Comparison of ENCODE assay signal across 8 cellular contexts in the genomic region with DNA sequence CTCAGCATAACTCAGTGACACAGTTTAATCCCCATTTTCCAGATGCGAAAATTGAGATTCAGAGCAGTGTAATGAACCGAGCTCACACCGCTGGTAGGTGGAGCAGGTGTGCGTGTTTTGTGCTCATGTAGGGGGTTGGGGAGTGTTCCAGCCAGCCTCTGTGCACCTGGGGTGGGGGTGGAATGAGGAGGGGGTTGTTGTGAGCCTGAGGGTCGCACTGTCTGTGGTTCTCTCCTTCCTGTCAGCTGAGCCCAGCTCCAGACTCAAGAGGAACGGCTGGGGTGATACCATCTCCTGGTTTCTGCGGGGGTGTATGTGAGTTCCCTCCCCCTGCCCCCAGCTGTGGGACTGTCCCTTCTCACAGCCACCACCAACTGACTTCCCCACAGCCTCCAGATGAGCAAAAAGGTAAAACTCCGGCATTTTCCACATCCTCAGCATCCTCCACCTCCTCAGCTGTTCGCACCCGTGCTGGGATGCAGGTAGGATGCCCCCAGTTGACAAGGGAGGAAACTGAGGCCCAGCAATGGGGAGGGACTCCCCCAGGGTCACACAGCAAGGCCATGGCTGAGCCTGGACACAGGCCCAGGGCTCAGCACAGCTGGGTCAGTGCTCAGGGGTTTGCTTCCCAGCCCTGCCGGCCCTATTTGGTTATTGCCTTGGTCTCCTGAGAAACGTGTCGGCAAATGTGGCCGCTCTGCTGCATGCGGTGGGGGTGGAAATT. TPM values are rescaled to one million over a fixed set of nuclear protein-coding genes. Genes with fewer than 3 reads are reported as not detected.
DNase-seq lines count a peak whose midpoint lies in the region; ATAC-seq, FAIRE-seq and TF ChIP-seq lines count a peak whose summit lies in the region.

No MANE protein-coding gene starts in this region.

- peaks cover 67% of the 10 kb centered on the region for H4K20me1 ChIP-seq in BLaER1

- TF ChIP-seq CTCF in dorsolateral prefrontal cortex (IDR thresholded peaks at IDR 0.05 in 54 of 56, conservative IDR thresholded peaks at IDR 0.05 in 2 of 56; ENCODE audit: low read depth in 1 of 56, partially characterized antibody in 56 of 56): no peak
- no peak for TF ChIP-seq CTCF in kidney (IDR thresholded peaks at IDR 0.05; ENCODE audit: borderline replicate concordance, extremely low read depth, insufficient read depth)

- ATAC-seq in GM21786 (IDR thresholded peaks at IDR 0.05; ENCODE audit: unreplicated experiment): peak; percentile 27

- H3K4me3 ChIP-seq in BLaER1 (peak overlapping the region; percentile 79), dorsolateral prefrontal cortex (peak overlapping the region in 45 of 59 donors; percentile 8 to 55 (median 33)), kidney (ENCODE audit: low read length in 2 of 2) (no peak overlapping the region)

- DNase-seq in UCSD-AML1 (lab: John Stamatoyannopoulos, UW; ENCODE audit: unreplicated experiment): peak; percentile 79
- DNase-seq in dorsolateral prefrontal cortex: peak in 1 of 10 donors; percentile 49
- DNase-seq in stimulated activated CD4-positive, alpha-beta T cell treated with anti-CD3 and anti-CD28 coated beads, Interleukin-1b, Interleukin-23, amount 100 ng/mL, for 1 hour (ENCODE audit: low read depth in 2 of 2): peak; percentile 38 to 60
- DNase-seq in HEK293T (ENCODE audit: extremely low spot score): no peak
- DNase-seq in SHP77 (lab: John Stamatoyannopoulos, UW): no peak
- DNase-seq in kidney: no peak

- POLR2A ChIA-PET in HEK293T (lab: Yijun Ruan, JAX): no interaction called here

- intact Hi-C loops in dorsolateral prefrontal cortex (cut with DNase I): no loop called here
- intact Hi-C loops in kidney (cut with DNase I): loop anchor here (5.0 kb wide), 1 partner anchor 34 kb away; no protein-coding TSS in a partner anchor

- peak overlapping the region; percentile 92 for H3K9ac ChIP-seq in BLaER1
- no peak overlapping the region for H3K9ac ChIP-seq in kidney (ENCODE audit: low read length in 2 of 2)

- peak overlapping the region; percentile 92 for H3K27ac ChIP-seq in BLaER1
- peak overlapping the region in 13 of 59 donors; percentile 2 to 53 (median 43) for H3K27ac ChIP-seq in dorsolateral prefrontal cortex
- no peak overlapping the region for H3K27ac ChIP-seq in kidney (ENCODE audit: low read depth in 2 of 2, low read length in 2 of 2)

- H3K4me1 ChIP-seq in BLaER1 (peaks cover 81% of the 10 kb centered on the region), kidney (ENCODE audit: control insufficient read depth in 1 of 2, insufficient read depth in 1 of 2, low read depth in 1 of 2, low read length in 2 of 2) (no peaks in the 10 kb centered on the region)

- CTCF ChIA-PET in HEK293T (lab: Yijun Ruan, JAX): no interaction called here

- no peaks in the 10 kb centered on the region for H3K9me3 ChIP-seq in BLaER1
- H3K9me3 ChIP-seq in kidney (ENCODE audit: control insufficient read depth in 1 of 2, low read length in 2 of 2): no peaks in the 10 kb centered on the region

- H3K4me2 ChIP-seq in BLaER1: peak overlapping the region; percentile 88

- FAIRE-seq in kidney (lab: Jason Lieb, UNC): no peak

- H3K36me3 ChIP-seq in BLaER1 (peaks cover 37% of the 10 kb centered on the region), kidney (ENCODE audit: control insufficient read depth in 1 of 2, insufficient read depth in 2 of 2, low read length in 2 of 2) (no peaks in the 10 kb centered on the region)

- no peaks in the 10 kb centered on the region for H3K27me3 ChIP-seq in BLaER1
- H3K27me3 ChIP-seq in dorsolateral prefrontal cortex: no peaks in the 10 kb centered on the region

TF ChIP-seq in HEK293T, 16 proteins besides CTCF, POLR2A, EP300 and RAD21:
- TF ChIP-seq TARDBP (IDR thresholded peaks at IDR 0.05): no peak
- no peak for TF ChIP-seq SP1 (IDR thresholded peaks at IDR 0.05)
- TF ChIP-seq FOXK2 (IDR thresholded peaks at IDR 0.05): no peak
- TF ChIP-seq, protein P1, sequence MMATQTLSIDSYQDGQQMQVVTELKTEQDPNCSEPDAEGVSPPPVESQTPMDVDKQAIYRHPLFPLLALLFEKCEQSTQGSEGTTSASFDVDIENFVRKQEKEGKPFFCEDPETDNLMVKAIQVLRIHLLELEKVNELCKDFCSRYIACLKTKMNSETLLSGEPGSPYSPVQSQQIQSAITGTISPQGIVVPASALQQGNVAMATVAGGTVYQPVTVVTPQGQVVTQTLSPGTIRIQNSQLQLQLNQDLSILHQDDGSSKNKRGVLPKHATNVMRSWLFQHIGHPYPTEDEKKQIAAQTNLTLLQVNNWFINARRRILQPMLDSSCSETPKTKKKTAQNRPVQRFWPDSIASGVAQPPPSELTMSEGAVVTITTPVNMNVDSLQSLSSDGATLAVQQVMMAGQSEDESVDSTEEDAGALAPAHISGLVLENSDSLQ (IDR thresholded peaks at IDR 0.05): no peak

RNA-seq across cellular contexts. Expression of gene SH2D3C, which starts 2.1 kb away (rescaled TPM):
- total RNA-seq in dorsolateral prefrontal cortex: 10 to 100 TPM in 118 of 120 experiments, 1 to 10 TPM in 2; 9.3 to 27.9 (median 17.3) TPM
- total RNA-seq in kidney: 27.7 TPM
- 13.7 TPM for polyA plus RNA-seq in kidney (ENCODE audit: insufficient read depth, low read depth, low replicate concordance)

RNA-seq across cellular contexts. Expression of gene CDK9, which starts 9.5 kb away (rescaled TPM):
- total RNA-seq in dorsolateral prefrontal cortex (100 to 1,000 TPM in 89 of 120 experiments, 10 to 100 TPM in 31; 78.5 to 153 (median 110) TPM), kidney (93.5 TPM)
- polyA plus RNA-seq in kidney (ENCODE audit: insufficient read depth, low read depth, low replicate concordance): 45.2 TPM

RNA-seq across cellular contexts. Expression of gene FPGS, which starts 26.3 kb away (rescaled TPM):
- total RNA-seq in dorsolateral prefrontal cortex: 10 to 100 TPM; 19.5 to 55.8 (median 36.6) TPM
- 77.2 TPM for total RNA-seq in kidney
- polyA plus RNA-seq in kidney (ENCODE audit: insufficient read depth, low read depth, low replicate concordance): 44.0 TPM

RNA-seq across cellular contexts. Expression of gene TOR2A, which starts 41.3 kb away (rescaled TPM):
- total RNA-seq in dorsolateral prefrontal cortex: 10 to 100 TPM in 101 of 120 experiments, 1 to 10 TPM in 19; 7.7 to 18.6 (median 12.5) TPM
- total RNA-seq in kidney: 12.7 TPM
- polyA plus RNA-seq in kidney (ENCODE audit: insufficient read depth, low read depth, low replicate concordance): 14.5 TPM

Comparison
In these comparisons a context has a peak if more than half of its experiments do, and no peak if none do; other contexts are left out.
1. H3K4me3 ChIP-seq: peak in BLaER1 (single experiment) and dorsolateral prefrontal cortex (45 of 59); none in kidney (0 of 2).
2. DNase-seq: peak in UCSD-AML1 (single experiment) and stimulated activated CD4-positive, alpha-beta T cell treated with anti-CD3 and anti-CD28 coated beads, Interleukin-1b, Interleukin-23, amount 100 ng/mL, for 1 hour (2 of 2); none in HEK293T (single experiment), SHP77 (0 of 2) and kidney (single experiment).